Comparison of ENCODE assay signal across 23 cellular contexts in the genomic region with DNA sequence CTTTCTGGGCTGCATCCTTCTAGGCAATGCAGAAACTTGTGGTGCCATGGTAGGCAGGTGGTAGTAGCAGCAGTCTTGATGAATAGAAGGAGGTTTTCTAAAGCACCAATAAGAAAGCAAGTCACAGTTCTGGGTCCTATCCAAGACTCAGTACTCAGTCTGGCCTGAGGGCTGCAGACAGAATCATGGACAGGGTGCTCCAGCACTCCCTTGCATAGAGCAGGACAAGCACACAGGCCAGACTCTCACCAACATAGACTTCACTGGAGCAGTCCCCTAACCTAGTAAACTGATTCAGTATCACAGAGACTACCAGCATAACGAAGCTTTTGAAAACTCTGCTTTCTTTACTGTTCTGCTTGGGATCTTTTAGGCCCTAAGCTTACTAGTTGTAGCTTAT.
"Had no signal": no experiment of that assay in that cellular context is flagged by ENCODE, and none has a peak within 500 bp of the region (broad histone marks: within the 10 kb centered on the region; RNA-seq: fewer than 3 reads in every experiment).

No MANE protein-coding gene starts in this region.

- H3K27ac ChIP-seq: PC-9, SJSA1, SK-N-MC had no signal

- DNase-seq: IMR-90, Karpas-422, KG1, MG63, NCI-H1092, NCI-H1105 treated with DMSO at 0.1 percent for 48 hours, NCI-H1417 treated with DMSO at 0.1 percent for 48 hours, NCI-H146, NCI-H1694 treated with DMSO at 0.1 percent for 48 hours, NCI-H1930, NCI-H2081, NCI-H2107, NCI-H2227 treated with DMSO at 0.1 percent for 48 hours, NCI-H524, NCI-H526 treated with DMSO at 0.1 percent for 48 hours, NCI-H748 treated with DMSO at 0.1 percent for 48 hours, OCI-M1, PC-9, Right ventricle myocardium superior, RPMI8226, SIG-M5 had no signal
